13 cellular contexts compared by ENCODE assay signal in genomic region chr16:11129378-11129781, GRCh38.
DNase-seq lines count a peak whose midpoint lies in the region; ATAC-seq and TF ChIP-seq lines count a peak whose summit lies in the region.
"Had no signal": no experiment of that assay in that cellular context is flagged by ENCODE, and none has a peak within 500 bp of the region (broad histone marks: within the 10 kb centered on the region; RNA-seq: fewer than 3 reads in every experiment).

No MANE protein-coding gene starts in this region.

- H3K9me3 ChIP-seq in left ventricle myocardium inferior (replicated peaks): no peaks in the 10 kb centered on the region

- no peak overlapping the region for H3K4me3 ChIP-seq in left ventricle myocardium inferior
- H3K4me3 ChIP-seq: GM23338 had no signal

- no peaks in the 10 kb centered on the region for H3K27me3 ChIP-seq in left ventricle myocardium inferior (ENCODE audit: low read depth)

- ATAC-seq in activated CD8-positive, alpha-beta T cell treated with anti-CD3 and anti-CD28 coated beads for 36 hours: no peak
- no peak for ATAC-seq in HG02678 (IDR thresholded peaks at IDR 0.05; ENCODE audit: unreplicated experiment)
- ATAC-seq: GM23338 had no signal

- H3K4me1 ChIP-seq in left ventricle myocardium inferior: peaks cover 68% of the 10 kb centered on the region

- DNase-seq in left ventricle myocardium inferior: no peak
- DNase-seq in cardiac septum (ENCODE audit: low spot score): no peak
- DNase-seq in activated CD8-positive, alpha-beta T cell treated with anti-CD3 and anti-CD28 coated beads for 36 hours: peak; percentile 24
- DNase-seq in immature natural killer cell: no peak
- DNase-seq in stimulated activated CD4-positive, alpha-beta T cell treated with anti-CD3 and anti-CD28 coated beads, Interleukin-4, amount 100 ng/mL, for 4 hours: no peak
- DNase-seq in NCI-H1417 treated with DMSO at 0.1 percent for 48 hours (lab: John Stamatoyannopoulos, UW): no peak
- no peak for DNase-seq in Calu3
- DNase-seq: C1 segment of cervical spinal cord, glutamatergic neuron, left ventricle myocardium superior, NCI-H2081 had no signal

- peaks cover 23% of the 10 kb centered on the region for H3K36me3 ChIP-seq in left ventricle myocardium inferior

- no peak overlapping the region for H3K4me3 Mint-ChIP-seq in activated CD8-positive, alpha-beta T cell treated with anti-CD3 and anti-CD28 coated beads for 36 hours
- H3K4me3 Mint-ChIP-seq in immature natural killer cell: no peak overlapping the region
- H3K4me3 Mint-ChIP-seq in Calu3 (ENCODE audit: low read depth, unreplicated experiment): no peak overlapping the region
- H3K4me3 Mint-ChIP-seq: GM23338 had no signal

- no TSS peak for BruUV-seq in Calu3 (replicated peaks; lab: Mats Ljungman, UMichigan)

- H3K27ac Mint-ChIP-seq in activated CD8-positive, alpha-beta T cell treated with anti-CD3 and anti-CD28 coated beads for 36 hours: peak overlapping the region; percentile 68
- H3K27ac Mint-ChIP-seq in immature natural killer cell: peak overlapping the region in 5 of 6 donors; percentile 12 to 81 (median 53)
- H3K27ac Mint-ChIP-seq in Calu3 (ENCODE audit: unreplicated experiment): no peak overlapping the region

- no peaks in the 10 kb centered on the region for H3K9me3 Mint-ChIP-seq in activated CD8-positive, alpha-beta T cell treated with anti-CD3 and anti-CD28 coated beads for 36 hours
- peaks cover 0 to 1% (median 0%) of the 10 kb centered on the region in 6 donors for H3K9me3 Mint-ChIP-seq in immature natural killer cell
- H3K9me3 Mint-ChIP-seq in Calu3 (ENCODE audit: low read depth, unreplicated experiment): no peaks in the 10 kb centered on the region
- H3K9me3 Mint-ChIP-seq: GM23338 had no signal

- H3K4me1 Mint-ChIP-seq in activated CD8-positive, alpha-beta T cell treated with anti-CD3 and anti-CD28 coated beads for 36 hours (ENCODE audit: low read depth): peaks cover 52% of the 10 kb centered on the region
- H3K4me1 Mint-ChIP-seq in immature natural killer cell: peaks cover 22 to 25% of the 10 kb centered on the region in 2 donors
- peaks cover 10% of the 10 kb centered on the region for H3K4me1 Mint-ChIP-seq in Calu3 (ENCODE audit: low read depth, unreplicated experiment)

- intact Hi-C loops in left ventricle myocardium inferior (cut with micrococcal nuclease) (no loop called here), cardiac septum (cut with DNase I) (no loop called here), Calu3 (cut with micrococcal nuclease; ENCODE audit: unreplicated experiment) (no loop called here)
- intact Hi-C loops in activated CD8-positive, alpha-beta T cell treated with anti-CD3 and anti-CD28 coated beads for 36 hours (cut with micrococcal nuclease): no loop called here

- H3K36me3 Mint-ChIP-seq in activated CD8-positive, alpha-beta T cell treated with anti-CD3 and anti-CD28 coated beads for 36 hours (ENCODE audit: low read depth): peaks cover 25% of the 10 kb centered on the region
- H3K36me3 Mint-ChIP-seq in immature natural killer cell (peaks cover 0 to 19% (median 7%) of the 10 kb centered on the region in 3 donors), Calu3 (ENCODE audit: insufficient read depth, unreplicated experiment) (peaks cover 17% of the 10 kb centered on the region)

- CTCF ChIA-PET in activated CD8-positive, alpha-beta T cell treated with anti-CD3 and anti-CD28 coated beads for 36 hours (lab: Charles Lee): interaction anchor here (0.9 kb wide), 1 partner anchor 179 kb away, joined by 3 read pairs; no protein-coding TSS in a partner anchor
- CTCF ChIA-PET in Calu3 (lab: Charles Lee): interaction anchor here (0.7 kb wide), 1 partner anchor 16 kb away, joined by 4 read pairs; no protein-coding TSS in a partner anchor

- H3K27ac ChIP-seq in left ventricle myocardium inferior (replicated peaks): peak overlapping the region; percentile 65

- no peak for TF ChIP-seq CTCF in left ventricle myocardium inferior (IDR thresholded peaks at IDR 0.05; ENCODE audit: borderline replicate concordance)
- no peak for TF ChIP-seq CTCF in activated CD8-positive, alpha-beta T cell treated with anti-CD3 and anti-CD28 coated beads for 36 hours (IDR thresholded peaks at IDR 0.05)
- TF ChIP-seq CTCF in Calu3 (IDR thresholded peaks at IDR 0.05; ENCODE audit: unreplicated experiment): no peak

- POLR2A ChIA-PET in activated CD8-positive, alpha-beta T cell treated with anti-CD3 and anti-CD28 coated beads for 36 hours (lab: Charles Lee): interaction anchor here (1.5 to 2.3 kb wide), 2 partner anchors 15 kb away, joined by 4 to 5 read pairs; no protein-coding TSS in a partner anchor

- no peaks in the 10 kb centered on the region for H3K27me3 Mint-ChIP-seq in activated CD8-positive, alpha-beta T cell treated with anti-CD3 and anti-CD28 coated beads for 36 hours
- H3K27me3 Mint-ChIP-seq in immature natural killer cell (ENCODE audit: low read depth in 3 of 3) (peaks cover 0 to 2% (median 0%) of the 10 kb centered on the region in 3 donors), Calu3 (ENCODE audit: unreplicated experiment) (no peaks in the 10 kb centered on the region)
